In genomic region chr9:115261656-115262081, GRCh38 we compare ENCODE assay signal across 12 cellular contexts.
A peak's percentile ranks its signal among the peaks of the same experiment; 100 is the strongest.
DNase-seq lines count a peak whose midpoint lies in the region; ATAC-seq, FAIRE-seq and TF ChIP-seq lines count a peak whose summit lies in the region.
"Had no signal": no experiment of that assay in that cellular context is flagged by ENCODE, and none has a peak within 500 bp of the region (broad histone marks: within the 10 kb centered on the region; RNA-seq: fewer than 3 reads in every experiment).

No MANE protein-coding gene starts in this region.

- H2AFZ ChIP-seq in mammary epithelial cell (ENCODE audit: low read depth, low read length): no peak overlapping the region

- H3K9ac ChIP-seq in mammary epithelial cell (ENCODE audit: insufficient read depth, low read length): peak overlapping the region; percentile 22
- no peak overlapping the region for H3K9ac ChIP-seq in rectal smooth muscle tissue (ENCODE audit: low read length)

- no peak for FAIRE-seq in D721Med (lab: Jason Lieb, UNC)

- TF ChIP-seq CTCF in mammary epithelial cell (conservative IDR thresholded peaks at IDR 0.05 in 1 of 2, IDR thresholded peaks at IDR 0.05 in 1 of 2; ENCODE audit: extremely low read depth in 1 of 2, insufficient read depth in 1 of 2, low read depth in 1 of 2, low read length in 2 of 2) (no peak), D721Med (IDR thresholded peaks at IDR 0.05; ENCODE audit: insufficient read depth, missing control alignments) (no peak)

- in situ Hi-C loops in mammary epithelial cell (cut with MboI; ENCODE audit: low sequenced_read_pairs in 2 of 2): no loop called here

- H3K9me3 ChIP-seq in mammary epithelial cell (replicated peaks; ENCODE audit: insufficient read depth, low read length): no peaks in the 10 kb centered on the region
- H3K9me3 ChIP-seq: mucosa of descending colon had no signal

- no peaks in the 10 kb centered on the region for H3K79me2 ChIP-seq in mammary epithelial cell (ENCODE audit: insufficient read depth, low read length)

- dilution Hi-C loops in mammary epithelial cell (cut with HindIII; ENCODE audit: low sequenced_read_pairs): loop anchor here (5.0 kb wide), 3 partner anchors 59 to 149 kb away; no protein-coding TSS in a partner anchor

- H3K27me3 ChIP-seq in mammary epithelial cell (ENCODE audit: insufficient read depth, low read length): no peaks in the 10 kb centered on the region
- no peaks in the 10 kb centered on the region for H3K27me3 ChIP-seq in rectal smooth muscle tissue (ENCODE audit: control insufficient read depth, insufficient read depth, low read length)

- BruUV-seq in mammary epithelial cell (replicated peaks; lab: Mats Ljungman, UMichigan): no TSS peak

- CTCF ChIA-PET in mammary epithelial cell (lab: Charles Lee; ENCODE audit: low non-redundant PET): no interaction called here

- H3K4me3 ChIP-seq in mammary epithelial cell (replicated peaks in 1 of 3; ENCODE audit: insufficient read depth in 1 of 3, low read depth in 2 of 3, low read length in 3 of 3) (no peak overlapping the region), rectal smooth muscle tissue (ENCODE audit: low read length) (no peak overlapping the region)
- H3K4me3 ChIP-seq: mucosa of descending colon had no signal

- H4K20me1 ChIP-seq in mammary epithelial cell (ENCODE audit: insufficient read depth, low read length): no peaks in the 10 kb centered on the region

- DNase-seq in GM03348 (ENCODE audit: low spot score) (peak; percentile 13), M059J (ENCODE audit: low read depth) (peak; percentile 67), mammary epithelial cell (peak; percentile 75), D721Med (ENCODE audit: insufficient read length, low spot score) (no peak)
- DNase-seq: activated CD4-positive, alpha-beta T cell treated with anti-CD3 and anti-CD28 coated beads for 4 hours; activated naive CD8-positive, alpha-beta T cell treated with anti-CD3 and anti-CD28 coated beads for 36 hours; CD4-positive, CD25-positive, alpha-beta regulatory T cell; stimulated activated CD4-positive, alpha-beta T cell treated with anti-CD3 and anti-CD28 coated beads, Interleukin-1b, Interleukin-23, amount 100 ng/mL, for 48 hours had no signal

- H3K36me3 ChIP-seq in mammary epithelial cell (ENCODE audit: insufficient read depth, low read length) (no peaks in the 10 kb centered on the region), rectal smooth muscle tissue (ENCODE audit: control insufficient read depth, insufficient read depth, low read length) (no peaks in the 10 kb centered on the region)

- peaks cover 41% of the 10 kb centered on the region for H3K4me1 ChIP-seq in mammary epithelial cell (ENCODE audit: insufficient read depth, low read length)
- peaks cover 23% of the 10 kb centered on the region for H3K4me1 ChIP-seq in rectal smooth muscle tissue (ENCODE audit: control insufficient read depth, insufficient read depth, low read length)

- ATAC-seq in HG03342 (IDR thresholded peaks at IDR 0.05; ENCODE audit: unreplicated experiment) (no peak), HG03571 (IDR thresholded peaks at IDR 0.05; ENCODE audit: unreplicated experiment) (no peak)

- H3K27ac ChIP-seq in mammary epithelial cell (ENCODE audit: insufficient read depth, low read depth, low read length) (peak overlapping the region; percentile 100), rectal smooth muscle tissue (ENCODE audit: low read depth, low read length) (peak overlapping the region; percentile 78)

- H3K4me2 ChIP-seq in mammary epithelial cell (ENCODE audit: insufficient read depth, low read depth, low read length): peak overlapping the region; percentile 52

- intact Hi-C loops in mammary epithelial cell (cut with micrococcal nuclease): loop anchor here (1.0 to 2.0 kb wide), 5 partner anchors 11 to 263 kb away; no protein-coding TSS in a partner anchor
